8 cellular contexts compared by ENCODE assay signal in genomic region chr9:87374023-87374942, GRCh38.
DNase-seq lines count a peak whose midpoint lies in the region; ATAC-seq, FAIRE-seq and TF ChIP-seq lines count a peak whose summit lies in the region.
"Not testable (repeated sequence)": the region's sequence is repeated elsewhere in the genome, so short reads cannot be mapped to it uniquely, and the experiment has no call there.

No MANE protein-coding gene starts in this region.

- not testable (repeated sequence) for H3K56ac ChIP-seq in mesendoderm (ENCODE audit: low read length)

- not testable (repeated sequence) for H3K4me1 Mint-ChIP-seq in activated CD4-positive, alpha-beta memory T cell treated with anti-CD3 and anti-CD28 coated beads for 36 hours (ENCODE audit: low read depth)

- POLR2A ChIA-PET in HCT116 (lab: Charles Lee): not testable (repeated sequence)
- POLR2A ChIA-PET in activated CD4-positive, alpha-beta memory T cell treated with anti-CD3 and anti-CD28 coated beads for 36 hours (lab: Charles Lee): interaction anchor here (0.7 to 1.4 kb wide), 3 partner anchors 90 to 928 kb away, joined by 3 to 4 read pairs (median 3); no protein-coding TSS in a partner anchor
- POLR2A ChIA-PET in K562 (lab: Yijun Ruan, JAX): interaction anchor here (0.6 to 1.6 kb wide), 2 partner anchors 9 to 265 kb away, joined by 3 to 9 read pairs; no protein-coding TSS in a partner anchor

- not testable (repeated sequence) for H4K8ac ChIP-seq in mesendoderm (ENCODE audit: low read depth, low read length)

- CTCF ChIA-PET in HCT116 (lab: Charles Lee); K562 (lab: Yijun Ruan, JAX; ENCODE audit: low intra/inter-chr PET ratio): not testable (repeated sequence)
- CTCF ChIA-PET in activated CD4-positive, alpha-beta memory T cell treated with anti-CD3 and anti-CD28 coated beads for 36 hours (lab: Charles Lee): interaction anchor here (0.9 to 2.4 kb wide), 6 partner anchors 13 to 419 kb away, joined by 3 to 6 read pairs (median 4); no protein-coding TSS in a partner anchor

- DNase-seq in AG08395 (ENCODE audit: low spot score) (peak; percentile 13), K562 (ENCODE audit: extremely low read depth in 1 of 4, low spot score in 3 of 4) (peak in 1 of 4 experiments; percentile 27), mesendoderm (peak; percentile 56)
- not testable (repeated sequence) for DNase-seq in HCT116 (ENCODE audit: low read depth, low spot score)
- peak; percentile 83 for DNase-seq in activated CD4-positive, alpha-beta memory T cell treated with anti-CD3 and anti-CD28 coated beads for 36 hours
- peak; percentile 34 to 39 for DNase-seq in stimulated activated CD4-positive, alpha-beta T cell treated with anti-CD3 and anti-CD28 coated beads, Interleukin-2, amount 100 ng/mL, for 24 hours

- H3K27ac Mint-ChIP-seq in activated CD4-positive, alpha-beta memory T cell treated with anti-CD3 and anti-CD28 coated beads for 36 hours: not testable (repeated sequence)

- intact Hi-C loops in HCT116 (cut with micrococcal nuclease); K562 (cut with micrococcal nuclease): not testable (repeated sequence)
- intact Hi-C loops in activated CD4-positive, alpha-beta memory T cell treated with anti-CD3 and anti-CD28 coated beads for 36 hours (cut with micrococcal nuclease): loop anchor here (1.0 kb wide), 5 partner anchors 90 to 633 kb away; no protein-coding TSS in a partner anchor

- H3K9me2 ChIP-seq in HCT116 (ENCODE audit: insufficient read depth): not testable (repeated sequence)

- not testable (repeated sequence) for H4K5ac ChIP-seq in mesendoderm (ENCODE audit: low read length)

- not testable (repeated sequence) for TF ChIP-seq POLR2A in HCT116 (IDR thresholded peaks at IDR 0.05; ENCODE audit: borderline replicate concordance, extremely low read depth, insufficient read depth, insufficient read length); K562 (conservative IDR thresholded peaks at IDR 0.05)

- not testable (repeated sequence) for H3K4ac ChIP-seq in mesendoderm (ENCODE audit: low read depth, low read length)

- ATAC-seq in GM18868 (IDR thresholded peaks at IDR 0.05; ENCODE audit: unreplicated experiment) (peak; percentile 96), HCT116 (peak; percentile 38; the same call in 1 of the 2 replicates), K562 (peak; percentile 58; the same call in 2 of the 3 replicates)

- not testable (repeated sequence) for FAIRE-seq in K562 (lab: Jason Lieb, UNC)

- TF ChIP-seq RAD21 in HCT116 (IDR thresholded peaks at IDR 0.05; ENCODE audit: low read depth): not testable (repeated sequence)
- 0 out of 4 replicates have a peak, but pooled peaks of 1 of the 2 experiments have one; percentile 10 for TF ChIP-seq RAD21 in K562 (CRISPR knock-in tag; conservative IDR thresholded peaks at IDR 0.05 in 1 of 2, IDR thresholded peaks at IDR 0.05 in 1 of 2)

- not testable (repeated sequence) for H3K79me1 ChIP-seq in mesendoderm (ENCODE audit: low read length)

- H3K9me3 Mint-ChIP-seq in activated CD4-positive, alpha-beta memory T cell treated with anti-CD3 and anti-CD28 coated beads for 36 hours: not testable (repeated sequence)

- H2BK15ac ChIP-seq in mesendoderm (replicated peaks; ENCODE audit: low read depth): not testable (repeated sequence)

- not testable (repeated sequence) for H2AK5ac ChIP-seq in mesendoderm (ENCODE audit: low read length)

- H3K4me1 ChIP-seq in HCT116 (ENCODE audit: control insufficient read depth in 1 of 2, insufficient read depth in 2 of 2, low read length in 2 of 2); K562 (replicated peaks in 1 of 2; ENCODE audit: control insufficient read depth in 2 of 2, insufficient read depth in 2 of 2, low read length in 2 of 2); mesendoderm (ENCODE audit: control insufficient read depth, low read depth, low read length): not testable (repeated sequence)
- peaks cover 40% of the 10 kb centered on the region for H3K4me1 ChIP-seq in HUES6 (ENCODE audit: control insufficient read depth, insufficient read depth, low read length)

- not testable (repeated sequence) for H3K4me3 Mint-ChIP-seq in activated CD4-positive, alpha-beta memory T cell treated with anti-CD3 and anti-CD28 coated beads for 36 hours

- H4K20me1 ChIP-seq in HCT116 (ENCODE audit: insufficient read depth); K562 (replicated peaks; ENCODE audit: control insufficient read depth, insufficient read depth, low read length): not testable (repeated sequence)

- not testable (repeated sequence) for H3K27ac ChIP-seq in HCT116 (ENCODE audit: low read depth, low read length); K562 (ENCODE audit: extremely low read depth, low read depth, low read length); mesendoderm (ENCODE audit: low read depth, low read length)
- peak overlapping the region; percentile 55; the same call in 1 of the 2 replicates for H3K27ac ChIP-seq in HUES6 (ENCODE audit: low read depth, low read length)

- H3K36me3 Mint-ChIP-seq in activated CD4-positive, alpha-beta memory T cell treated with anti-CD3 and anti-CD28 coated beads for 36 hours: not testable (repeated sequence)

- not testable (repeated sequence) for H2AFZ ChIP-seq in HCT116 (ENCODE audit: low read depth, low read length, poor library complexity, severe bottlenecking)
- H2AFZ ChIP-seq in K562 (ENCODE audit: low read depth, low read length): peak overlapping the region; percentile 19; the same call in 1 of the 2 replicates

- not testable (repeated sequence) for H2BK5ac ChIP-seq in mesendoderm (ENCODE audit: low read length)

- not testable (repeated sequence) for TF ChIP-seq EP300 in K562 (IDR thresholded peaks at IDR 0.05; ENCODE audit: low read length)

- not testable (repeated sequence) for H3K9me1 ChIP-seq in K562 (ENCODE audit: control insufficient read depth, insufficient read depth, low read length)

- peaks cover 36% of the 10 kb centered on the region for H3K27me3 Mint-ChIP-seq in activated CD4-positive, alpha-beta memory T cell treated with anti-CD3 and anti-CD28 coated beads for 36 hours

- not testable (repeated sequence) for H3K4me2 ChIP-seq in HCT116 (ENCODE audit: low read length); K562 (ENCODE audit: insufficient read depth, low read length); mesendoderm (ENCODE audit: low read length)

- H3K23ac ChIP-seq in mesendoderm (ENCODE audit: low read length): not testable (repeated sequence)

- RAD21 ChIA-PET in HCT116 (lab: Charles Lee; ENCODE audit: low non-redundant PET in 1 of 2, low total read pairs in 2 of 2, uncharacterized antibody in 2 of 2, unreplicated experiment in 2 of 2): not testable (repeated sequence)

- not testable (repeated sequence) for TF ChIP-seq CTCF in HCT116 (IDR thresholded peaks at IDR 0.05 in 2 of 3, conservative IDR thresholded peaks at IDR 0.05 in 1 of 3; ENCODE audit: borderline replicate concordance in 1 of 3, insufficient read depth in 1 of 3, low read depth in 2 of 3, low read length in 2 of 3)
- peak in 1 of 3 experiments; percentile 12; a peak in 2 of 6 replicates for TF ChIP-seq CTCF in K562 (IDR thresholded peaks at IDR 0.05 in 2 of 3, conservative IDR thresholded peaks at IDR 0.05 in 1 of 3; ENCODE audit: insufficient read depth in 2 of 3, low read depth in 1 of 3, low read length in 3 of 3)

- H3K9me3 ChIP-seq in HCT116 (ENCODE audit: control insufficient read depth in 1 of 2, insufficient read depth in 1 of 2, low read depth in 1 of 2, low read length in 2 of 2); HUES6 (ENCODE audit: control insufficient read depth, insufficient read depth, low read depth, low read length); K562 (replicated peaks; ENCODE audit: control insufficient read depth, insufficient read depth, low read depth, low read length): not testable (repeated sequence)

- not testable (repeated sequence) for H3K36me3 ChIP-seq in HCT116 (ENCODE audit: control insufficient read depth in 1 of 2, insufficient read depth in 2 of 2, low read length in 2 of 2); HUES6 (ENCODE audit: control insufficient read depth, insufficient read depth, low read length); K562 (ENCODE audit: control insufficient read depth, insufficient read depth, low read length); mesendoderm (ENCODE audit: control insufficient read depth, insufficient read depth, low read length)

- not testable (repeated sequence) for H3K27me3 ChIP-seq in HCT116 (ENCODE audit: insufficient read depth, low read length); HUES6 (ENCODE audit: control insufficient read depth, insufficient read depth, low read length); K562 (ENCODE audit: control insufficient read depth in 2 of 2, insufficient read depth in 2 of 2, low read length in 2 of 2); mesendoderm (ENCODE audit: insufficient read depth, low read length, poor library complexity)

- in situ Hi-C loops in K562 (cut with MboI): not testable (repeated sequence)

- H3K9ac ChIP-seq in HCT116 (ENCODE audit: low read length); HUES6 (ENCODE audit: low read length); K562 (ENCODE audit: insufficient read depth in 1 of 2, low read depth in 2 of 2, low read length in 2 of 2); mesendoderm (ENCODE audit: low read length): not testable (repeated sequence)

- not testable (repeated sequence) for BruUV-seq in HCT116 (replicated peaks; lab: Mats Ljungman, UMichigan); K562 (replicated peaks; lab: Mats Ljungman, UMichigan)

- H2BK120ac ChIP-seq in mesendoderm (ENCODE audit: low read depth, low read length): not testable (repeated sequence)

- 0% methylated on average over 8 of the region's 10 CpGs for WGBS in K562 (ENCODE audit: insufficient coverage, low coverage, missing lambda C conversion rate)
- no CpG with 5 or more reads among the region's 10 CpGs for WGBS in mesendoderm (ENCODE audit: extremely low coverage, insufficient coverage, low lambda C conversion rate)

- H3K18ac ChIP-seq in mesendoderm (ENCODE audit: low read length): not testable (repeated sequence)

- H3K4me3 ChIP-seq in HCT116 (replicated peaks in 1 of 2; ENCODE audit: low read depth in 1 of 2, low read length in 2 of 2); HUES6 (ENCODE audit: low read depth, low read length); K562; mesendoderm (ENCODE audit: low read length): not testable (repeated sequence)

- H3K79me2 ChIP-seq in HCT116 (ENCODE audit: insufficient read depth, low read length); K562 (ENCODE audit: control insufficient read depth, insufficient read depth, low read length); mesendoderm (ENCODE audit: control insufficient read depth, insufficient read depth, low read length): not testable (repeated sequence)

Comparison
In these comparisons a context has a peak if more than half of its experiments do, and no peak if none do; other contexts are left out.
1. ATAC-seq: peak in every context shown above with its lines; median percentile 96 in GM18868; 58 in K562; 38 in HCT116.